16 cellular contexts compared by ENCODE assay signal in the genomic region with DNA sequence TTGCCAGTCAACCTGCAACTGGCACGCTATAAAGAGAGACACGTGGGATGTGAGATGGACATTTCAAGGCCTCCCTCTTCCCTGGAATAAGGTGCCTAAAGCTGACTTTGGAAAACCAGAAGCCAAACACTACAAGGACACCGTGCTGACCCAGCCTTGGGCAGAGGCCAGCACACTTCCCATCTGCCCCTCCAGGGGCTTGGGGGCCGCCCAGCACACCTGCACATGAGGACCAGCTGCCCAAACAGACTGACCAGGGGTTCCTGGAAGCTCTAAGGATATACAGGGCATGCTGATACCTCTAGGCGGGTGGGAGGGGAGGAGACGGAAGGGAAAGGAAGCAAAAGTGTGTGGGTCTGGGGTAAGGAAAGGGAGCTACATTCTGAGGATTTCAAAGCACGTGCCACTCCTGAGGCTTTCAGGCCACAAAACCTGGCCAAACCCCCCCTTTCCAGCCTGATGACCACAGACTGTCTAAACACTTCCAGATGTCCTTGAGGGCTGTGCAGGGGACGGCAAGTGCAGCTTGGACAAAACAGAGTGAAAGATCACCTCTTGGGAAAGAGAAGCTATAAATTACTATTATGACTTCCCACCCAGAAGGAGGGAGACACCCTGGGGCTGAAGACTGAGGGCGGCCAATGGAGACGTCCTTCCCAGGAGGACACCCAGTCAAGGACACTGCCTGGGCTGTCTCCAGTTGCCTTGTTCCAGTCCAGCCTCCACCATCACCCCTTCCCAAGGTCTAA. TPM values are rescaled to one million over a fixed set of nuclear protein-coding genes. Genes with fewer than 3 reads are reported as not detected.
DNase-seq lines count a peak whose midpoint lies in the region; ATAC-seq and TF ChIP-seq lines count a peak whose summit lies in the region.
"Had no signal": no experiment of that assay in that cellular context is flagged by ENCODE, and none has a peak within 500 bp of the region (broad histone marks: within the 10 kb centered on the region; RNA-seq: fewer than 3 reads in every experiment).

No MANE protein-coding gene starts in this region.

- TF ChIP-seq POLR2A in prostate gland (IDR thresholded peaks at IDR 0.05) = no peak

- no peak for TF ChIP-seq CTCF in fibroblast of mammary gland (conservative IDR thresholded peaks at IDR 0.05; ENCODE audit: control insufficient read depth, insufficient read depth, low read depth, low read length)
- no peak for TF ChIP-seq CTCF in prostate gland (IDR thresholded peaks at IDR 0.05)

- no peaks in the 10 kb centered on the region for H3K4me1 ChIP-seq in prostate gland (replicated peaks)
- H3K4me1 ChIP-seq: parathyroid adenoma had no signal

- intact Hi-C loops in prostate gland (cut with DNase I) = no loop called here

- no peaks in the 10 kb centered on the region for H3K36me3 Mint-ChIP-seq in activated naive CD8-positive, alpha-beta T cell treated with anti-CD3 and anti-CD28 coated beads for 36 hours
- no peaks in the 10 kb centered on the region for H3K36me3 Mint-ChIP-seq in activated T-cell treated with anti-CD3 and anti-CD28 coated beads, Interleukin-2, amount 50 U/mL, for 72 hours (ENCODE audit: insufficient read depth in 2 of 2)
- H3K36me3 Mint-ChIP-seq: mesothelial cell of epicardium, T-cell had no signal

- H3K9me3 ChIP-seq in prostate gland = no peaks in the 10 kb centered on the region
- H3K9me3 ChIP-seq: tibial nerve had no signal

- H3K4me1 Mint-ChIP-seq in activated naive CD8-positive, alpha-beta T cell treated with anti-CD3 and anti-CD28 coated beads for 36 hours = no peaks in the 10 kb centered on the region
- H3K4me1 Mint-ChIP-seq in activated T-cell treated with anti-CD3 and anti-CD28 coated beads, Interleukin-2, amount 50 U/mL, for 72 hours (ENCODE audit: low read depth) = no peaks in the 10 kb centered on the region
- H3K4me1 Mint-ChIP-seq: B cell, T-cell had no signal

- H3K4me3 Mint-ChIP-seq in activated naive CD8-positive, alpha-beta T cell treated with anti-CD3 and anti-CD28 coated beads for 36 hours = no peak overlapping the region
- H3K4me3 Mint-ChIP-seq in activated T-cell treated with anti-CD3 and anti-CD28 coated beads, Interleukin-2, amount 50 U/mL, for 72 hours = no peak overlapping the region
- H3K4me3 Mint-ChIP-seq: B cell, mesothelial cell of epicardium, T-cell had no signal

- peak overlapping the region; percentile 61 to 75 for H3K27ac ChIP-seq in prostate gland
- H3K27ac ChIP-seq: parathyroid adenoma, tibial nerve had no signal

- no peak overlapping the region for H3K4me3 ChIP-seq in fibroblast of mammary gland (ENCODE audit: control insufficient read depth, low read depth, low read length)
- no peak overlapping the region for H3K4me3 ChIP-seq in prostate gland
- H3K4me3 ChIP-seq: tibial nerve had no signal

- 77% methylated on average over 10 of the region's 10 CpGs for WGBS in prostate gland

- ATAC-seq in HG02759 (IDR thresholded peaks at IDR 0.05; ENCODE audit: unreplicated experiment) = no peak
- no peak for ATAC-seq in activated T-cell treated with anti-CD3 and anti-CD28 coated beads, Interleukin-2, amount 50 U/mL, for 72 hours (replicated peaks in 1 of 2)
- ATAC-seq: T-cell had no signal

- DNase-seq in COLO668 (lab: John Stamatoyannopoulos, UW; ENCODE audit: unreplicated experiment) (peak; percentile 36), NCI-H2196 treated with DMSO at 0.1 percent for 48 hours (lab: John Stamatoyannopoulos, UW; ENCODE audit: unreplicated experiment) (peak; percentile 31), fibroblast of mammary gland (ENCODE audit: low read depth) (peak; percentile 32), prostate gland (ENCODE audit: low spot score) (no peak)
- DNase-seq in stimulated activated naive CD4-positive, alpha-beta T cell treated with Interleukin-2 at 50 U/mL for 16 hours (lab: John Stamatoyannopoulos, UW) = no peak
- no peak for DNase-seq in activated naive CD8-positive, alpha-beta T cell treated with anti-CD3 and anti-CD28 coated beads for 36 hours
- DNase-seq in activated T-cell treated with anti-CD3 and anti-CD28 coated beads, Interleukin-2, amount 50 U/mL, for 72 hours = no peak
- DNase-seq: activated CD4-positive, CD25-positive, alpha-beta regulatory T cell; NCI-H2227 treated with DMSO at 0.1 percent for 48 hours; T-cell had no signal

- peaks cover 17% of the 10 kb centered on the region for H3K27me3 Mint-ChIP-seq in activated naive CD8-positive, alpha-beta T cell treated with anti-CD3 and anti-CD28 coated beads for 36 hours
- peaks cover 21% of the 10 kb centered on the region for H3K27me3 Mint-ChIP-seq in activated T-cell treated with anti-CD3 and anti-CD28 coated beads, Interleukin-2, amount 50 U/mL, for 72 hours (ENCODE audit: low read depth)

- H3K36me3 ChIP-seq in prostate gland = no peaks in the 10 kb centered on the region
- H3K36me3 ChIP-seq: tibial nerve had no signal

- no peaks in the 10 kb centered on the region for H3K9me3 Mint-ChIP-seq in activated naive CD8-positive, alpha-beta T cell treated with anti-CD3 and anti-CD28 coated beads for 36 hours
- no peaks in the 10 kb centered on the region for H3K9me3 Mint-ChIP-seq in activated T-cell treated with anti-CD3 and anti-CD28 coated beads, Interleukin-2, amount 50 U/mL, for 72 hours
- H3K9me3 Mint-ChIP-seq: mesothelial cell of epicardium, T-cell had no signal

- H3K27ac Mint-ChIP-seq in activated naive CD8-positive, alpha-beta T cell treated with anti-CD3 and anti-CD28 coated beads for 36 hours = no peak overlapping the region
- H3K27ac Mint-ChIP-seq in activated T-cell treated with anti-CD3 and anti-CD28 coated beads, Interleukin-2, amount 50 U/mL, for 72 hours = no peak overlapping the region
- H3K27ac Mint-ChIP-seq: B cell, mesothelial cell of epicardium, T-cell had no signal

- no peaks in the 10 kb centered on the region for H3K27me3 ChIP-seq in prostate gland (replicated peaks; ENCODE audit: insufficient read depth)
- H3K27me3 ChIP-seq: tibial nerve had no signal

RNA-seq across cellular contexts. Expression of a gene that starts 57.9 kb away (rescaled TPM):
- 10 to 100 TPM; 12.9 to 69.6 TPM for total RNA-seq in prostate gland
- total RNA-seq in activated naive CD8-positive, alpha-beta T cell treated with anti-CD3 and anti-CD28 coated beads for 36 hours = not detected
- total RNA-seq in activated T-cell treated with anti-CD3 and anti-CD28 coated beads, Interleukin-2, amount 50 U/mL, for 72 hours = not detected
- total RNA-seq: B cell, HepG2 had no signal

Comparison
In these comparisons a context has a peak if more than half of its experiments do, and no peak if none do; other contexts are left out.
1. DNase-seq: peak in COLO668 (single experiment), NCI-H2196 treated with DMSO at 0.1 percent for 48 hours (single experiment) and fibroblast of mammary gland (single experiment); none in prostate gland (single experiment), stimulated activated naive CD4-positive, alpha-beta T cell treated with Interleukin-2 at 50 U/mL for 16 hours (single experiment), activated naive CD8-positive, alpha-beta T cell treated with anti-CD3 and anti-CD28 coated beads for 36 hours (single experiment) and activated T-cell treated with anti-CD3 and anti-CD28 coated beads, Interleukin-2, amount 50 U/mL, for 72 hours (0 of 2).
2. RNA of a gene that starts 57.9 kb away (total RNA-seq): 12.9 to 69.6 TPM in prostate gland; not detected in activated naive CD8-positive, alpha-beta T cell treated with anti-CD3 and anti-CD28 coated beads for 36 hours and not detected in activated T-cell treated with anti-CD3 and anti-CD28 coated beads, Interleukin-2, amount 50 U/mL, for 72 hours; every median in the first group is over 10 times any median in the second.